In genomic region chr11:43879789-43880639, GRCh38 we compare ENCODE assay signal across 8 cellular contexts.
DNase-seq lines count a peak whose midpoint lies in the region; TF ChIP-seq lines count a peak whose summit lies in the region.

No MANE protein-coding gene starts in this region.

- no peak overlapping the region for H3K27ac ChIP-seq in KMS-11
- peak overlapping the region; percentile 46 for H3K27ac ChIP-seq in neutrophil

- H2AFZ ChIP-seq in KMS-11 (ENCODE audit: low read depth) = peak overlapping the region; percentile 91

- H3K9ac ChIP-seq in ES-I3 (ENCODE audit: low read depth, low read length) (peak overlapping the region; percentile 80), KMS-11 (no peak overlapping the region), endocrine pancreas (ENCODE audit: control insufficient read depth, insufficient read depth, low read length) (no peak overlapping the region)

- TF ChIP-seq CTCF in KMS-11 (conservative IDR thresholded peaks at IDR 0.05; ENCODE audit: low read depth, low read length) = no peak
- no peak for TF ChIP-seq CTCF in neutrophil (IDR thresholded peaks at IDR 0.05)

- no peaks in the 10 kb centered on the region for H3K79me2 ChIP-seq in KMS-11 (ENCODE audit: insufficient read depth, low read depth)

- H3K4me2 ChIP-seq in KMS-11 = peak overlapping the region; percentile 86; the same call in 1 of the 2 replicates

- no peaks in the 10 kb centered on the region for H3K9me3 ChIP-seq in ES-I3 (ENCODE audit: control insufficient read depth, insufficient read depth, low read length)
- H3K9me3 ChIP-seq in endocrine pancreas (ENCODE audit: control insufficient read depth, low read length) = no peaks in the 10 kb centered on the region
- H3K9me3 ChIP-seq in neutrophil = no peaks in the 10 kb centered on the region

- peaks cover 4% of the 10 kb centered on the region; the same call in 1 of the 2 replicates for H3K27me3 ChIP-seq in KMS-11 (ENCODE audit: insufficient read depth, low read depth)
- H3K27me3 ChIP-seq in endocrine pancreas (ENCODE audit: control insufficient read depth, insufficient read depth, low read length) = no peaks in the 10 kb centered on the region
- H3K27me3 ChIP-seq in neutrophil = peaks cover 53% of the 10 kb centered on the region

- no peak for DNase-seq in hippocampal formation (lab: John Stamatoyannopoulos, UW)
- DNase-seq in COLO829 (ENCODE audit: low spot score) = no peak
- no peak for DNase-seq in nucleus accumbens (lab: John Stamatoyannopoulos, UW)
- no peak for DNase-seq in HK-2 (ENCODE audit: unreplicated experiment)

- H4K20me1 ChIP-seq in KMS-11 (ENCODE audit: insufficient read depth) = no peaks in the 10 kb centered on the region

- H3K4me1 ChIP-seq in ES-I3 (ENCODE audit: insufficient read depth, low read length) (peaks cover 4% of the 10 kb centered on the region; the same call in 1 of the 2 replicates), KMS-11 (ENCODE audit: low read depth, poor library complexity, severe bottlenecking) (peaks cover 8% of the 10 kb centered on the region), endocrine pancreas (ENCODE audit: control insufficient read depth, insufficient read depth, low read length) (peaks cover 12% of the 10 kb centered on the region), neutrophil (ENCODE audit: control insufficient read depth in 1 of 2, insufficient read depth in 1 of 2, low read depth in 1 of 2, low read length in 1 of 2) (peaks cover 11 to 18% of the 10 kb centered on the region in 2 experiments)

- H3K4me3 ChIP-seq in KMS-11 (IDR thresholded peaks at IDR 0.05; ENCODE audit: insufficient read depth, low read depth, low read length) (peak overlapping the region; percentile 34), endocrine pancreas (ENCODE audit: control insufficient read depth, insufficient read depth, low read length) (peak overlapping the region; percentile 65), neutrophil (ENCODE audit: low read depth in 1 of 2, low read length in 1 of 2) (peak overlapping the region; percentile 68 to 70)

- no peaks in the 10 kb centered on the region; the same call in 1 of the 2 replicates for H3K36me3 ChIP-seq in ES-I3 (ENCODE audit: insufficient read depth, low read length)
- no peaks in the 10 kb centered on the region for H3K36me3 ChIP-seq in KMS-11 (ENCODE audit: insufficient read depth)
- no peaks in the 10 kb centered on the region for H3K36me3 ChIP-seq in endocrine pancreas (ENCODE audit: control insufficient read depth, insufficient read depth, low read length)
- H3K36me3 ChIP-seq in neutrophil = peaks cover 13% of the 10 kb centered on the region
